In the genomic region with DNA sequence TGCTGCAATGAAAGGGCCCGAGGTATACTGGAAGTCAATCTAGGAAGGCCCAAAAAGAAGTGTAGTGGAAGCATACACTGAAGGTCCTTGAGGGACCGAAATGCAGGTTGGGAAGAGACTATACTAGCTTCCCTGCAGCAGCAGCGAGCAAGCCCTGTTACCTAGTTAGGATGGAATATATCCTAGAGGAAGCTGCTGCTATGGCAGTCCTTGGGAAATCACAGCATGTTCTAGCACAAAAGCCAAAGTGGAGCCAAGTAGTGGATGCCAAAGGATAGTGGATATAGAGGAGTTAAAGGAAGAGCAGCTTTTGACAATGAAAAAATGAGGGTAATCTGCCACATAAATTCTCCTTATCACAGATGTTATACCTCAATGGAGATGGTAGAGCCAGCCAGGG, we compare ENCODE assay signal across 25 cellular contexts.
"Had no signal": no experiment of that assay in that cellular context is flagged by ENCODE, and none has a peak within 500 bp of the region (broad histone marks: within the 10 kb centered on the region; RNA-seq: fewer than 3 reads in every experiment).

No MANE protein-coding gene starts in this region.

- H3K36me3 ChIP-seq: left ventricle myocardium inferior, neural progenitor cell, sigmoid colon, upper lobe of left lung had no signal

- H3K4me3 ChIP-seq: left ventricle myocardium inferior, lung, neural progenitor cell, sigmoid colon, upper lobe of left lung had no signal

- H3K9ac ChIP-seq: neural progenitor cell had no signal

- ATAC-seq: esophagus mucosa; foreskin keratinocyte; natural killer cell; stimulated activated effector memory CD8-positive, alpha-beta T cell treated with anti-CD3 and anti-CD28 coated beads, Interleukin-12 subunit alpha, Interleukin-12 subunit beta, amount 100 ng/mL, for 72 hours had no signal

- H3K27me3 ChIP-seq: foreskin keratinocyte, neural progenitor cell, sigmoid colon, upper lobe of left lung had no signal

- H3K4me1 ChIP-seq: foreskin keratinocyte, left ventricle myocardium inferior, neural progenitor cell, sigmoid colon, upper lobe of left lung had no signal

- FAIRE-seq: islet of Langerhans, small intestine had no signal

- H3K27ac ChIP-seq: foreskin keratinocyte, left ventricle myocardium inferior, neural progenitor cell, sigmoid colon, upper lobe of left lung had no signal

- H3K4me2 ChIP-seq: neural progenitor cell had no signal

- DNase-seq: activated CD4-positive, alpha-beta memory T cell treated with anti-CD3 and anti-CD28 coated beads, Interleukin-2, amount 10 ng/mL, durations not matched to agents 7 days and 5 days; activated CD4-positive, alpha-beta T cell treated with anti-CD3 and anti-CD28 coated beads for 1 hour; activated CD4-positive, alpha-beta T cell treated with anti-CD3 and anti-CD28 coated beads, Interleukin-2, amount 10 ng/mL, durations not matched to agents 7 days and 5 days; activated CD8-positive, alpha-beta memory T cell treated with anti-CD3 and anti-CD28 coated beads, Interleukin-2, amount 50 U/mL, for 48 hours; activated gamma-delta T cell; activated naive CD4-positive, alpha-beta T cell treated with anti-CD3 and anti-CD28 coated beads, Interleukin-2, amount 10 ng/mL, durations not matched to agents 7 days and 5 days; activated naive CD8-positive, alpha-beta T cell treated with anti-CD3 and anti-CD28 coated beads, Interleukin-2, amount 10 ng/mL, durations not matched to agents 7 days and 5 days; activated T-cell treated with anti-CD3 and anti-CD28 coated beads, Interleukin-2, amount 50 U/mL, for 24 hours; amniotic stem cell; endodermal cell; foreskin keratinocyte; left ventricle myocardium inferior; mesendoderm; natural killer cell; retina; sigmoid colon; small intestine; stimulated activated CD4-positive, alpha-beta T cell treated with anti-CD3 and anti-CD28 coated beads, Interleukin-4, amount 100 ng/mL, for 24 hours; T-helper 2 cell; upper lobe of left lung had no signal

- H2AFZ ChIP-seq: neural progenitor cell had no signal

- H3K9me3 ChIP-seq: sigmoid colon had no signal
